Comparison of ENCODE assay signal across 24 cellular contexts in the genomic region with DNA sequence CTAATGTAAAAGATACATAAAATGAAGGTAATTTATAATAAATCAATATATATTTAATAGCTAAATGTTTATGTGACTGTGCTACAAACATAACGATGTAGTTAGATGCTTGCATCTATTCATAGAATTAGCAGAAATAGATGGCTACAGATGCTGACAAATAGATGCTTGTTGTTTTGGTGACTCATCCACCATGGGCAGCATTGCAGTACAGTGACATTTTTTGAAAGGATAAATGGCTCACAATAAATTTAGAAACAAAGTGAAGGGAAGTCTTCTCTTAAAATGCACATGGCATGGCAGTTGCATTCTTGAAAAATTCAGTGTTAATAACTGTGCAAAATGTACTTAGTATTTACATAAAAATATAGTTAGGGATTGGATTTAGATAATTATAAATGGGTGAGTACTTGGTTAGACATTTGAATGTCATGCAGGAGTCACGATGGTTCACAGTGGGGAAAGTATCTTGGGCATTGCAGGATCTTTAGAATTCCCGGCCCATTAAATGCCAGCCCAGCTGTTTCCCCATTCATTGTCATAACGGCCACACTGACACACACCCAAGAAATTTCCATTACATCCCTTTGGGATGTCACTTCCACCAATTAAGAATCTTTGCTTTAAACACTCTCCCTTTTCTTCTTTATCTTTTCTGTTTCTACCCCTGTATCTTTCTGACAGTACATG.
A peak's percentile ranks its signal among the peaks of the same experiment; 100 is the strongest.
DNase-seq lines count a peak whose midpoint lies in the region; ATAC-seq lines count a peak whose summit lies in the region.
"Had no signal": no experiment of that assay in that cellular context is flagged by ENCODE, and none has a peak within 500 bp of the region (broad histone marks: within the 10 kb centered on the region; RNA-seq: fewer than 3 reads in every experiment).

No MANE protein-coding gene starts in this region.

- H2BK12ac ChIP-seq in mesenchymal stem cell (ENCODE audit: low read length in 2 of 2), result no peak overlapping the region

- H2AFZ ChIP-seq in mesenchymal stem cell (ENCODE audit: low read depth, low read length), result no peak overlapping the region
- H2AFZ ChIP-seq: GM23338 had no signal

- peak; percentile 8 for DNase-seq in AG20443 (ENCODE audit: low spot score)
- DNase-seq in LHCN-M2 (ENCODE audit: low read depth), result peak; percentile 95
- peak; percentile 49 for DNase-seq in astrocyte of the hippocampus (ENCODE audit: low read depth, low spot score)
- peak; percentile 59 for DNase-seq in mesenchymal stem cell
- DNase-seq in NCI-H146 (lab: John Stamatoyannopoulos, UW), result no peak
- DNase-seq in NCI-H2171 (lab: John Stamatoyannopoulos, UW), result no peak
- DNase-seq: activated CD4-positive, alpha-beta T cell treated with anti-CD3 and anti-CD28 coated beads, Interleukin-2, amount 10 ng/mL, durations not matched to agents 7 days and 5 days; activated CD8-positive, alpha-beta memory T cell treated with anti-CD3 and anti-CD28 coated beads, Interleukin-2, amount 10 ng/mL, durations not matched to agents 7 days and 5 days; activated naive CD4-positive, alpha-beta T cell treated with anti-CD3 and anti-CD28 coated beads, Interleukin-2, amount 10 ng/mL, durations not matched to agents 7 days and 5 days; activated T-cell treated with anti-CD3 and anti-CD28 coated beads, Interleukin-2, amount 50 U/mL, for 72 hours; caudate nucleus; immature natural killer cell; left lung; midbrain; NCI-H187 treated with DMSO at 0.1 percent for 48 hours; posterior cingulate gyrus; right lobe of liver; stimulated activated naive CD8-positive, alpha-beta T cell treated with anti-CD3 and anti-CD28 coated beads, Interleukin-15, amount 100 ng/mL, for 72 hours; thyroid gland had no signal

- no peaks in the 10 kb centered on the region for H3K27me3 ChIP-seq in mesenchymal stem cell (ENCODE audit: control insufficient read depth in 1 of 2, insufficient read depth in 1 of 2, low read length in 2 of 2)
- H3K27me3 ChIP-seq: left lung, right lobe of liver, thyroid gland had no signal

- no peak overlapping the region for H3K23ac ChIP-seq in mesenchymal stem cell (ENCODE audit: low read length in 2 of 2)

- no peak overlapping the region for H4K8ac ChIP-seq in mesenchymal stem cell (ENCODE audit: low read length)

- H3K18ac ChIP-seq in mesenchymal stem cell (ENCODE audit: low read depth in 1 of 2, low read length in 2 of 2), result no peak overlapping the region

- H3K4me1 ChIP-seq in mesenchymal stem cell (ENCODE audit: control insufficient read depth, insufficient read depth, low read depth, low read length), result no peaks in the 10 kb centered on the region
- H3K4me1 ChIP-seq: left lung, right lobe of liver, thyroid gland had no signal

- H2BK15ac ChIP-seq in mesenchymal stem cell (ENCODE audit: low read depth, poor library complexity, severe bottlenecking), result no peak overlapping the region

- no peaks in the 10 kb centered on the region for H3K79me1 ChIP-seq in mesenchymal stem cell (replicated peaks; ENCODE audit: low read length, poor library complexity, severe bottlenecking)

- H3K27ac ChIP-seq in mesenchymal stem cell (ENCODE audit: low read length, poor library complexity, severe bottlenecking), result no peak overlapping the region
- H3K27ac ChIP-seq: left lung, right lobe of liver, RWPE1, thyroid gland, VCaP had no signal

- H3K14ac ChIP-seq in mesenchymal stem cell (ENCODE audit: low read length in 2 of 2), result no peak overlapping the region

- H3K9ac ChIP-seq in mesenchymal stem cell (ENCODE audit: low read length), result no peak overlapping the region

- no peak overlapping the region for H2BK5ac ChIP-seq in mesenchymal stem cell (ENCODE audit: low read depth, low read length, poor library complexity, severe bottlenecking)

- no peaks in the 10 kb centered on the region for H3K36me3 ChIP-seq in mesenchymal stem cell (ENCODE audit: control insufficient read depth in 1 of 2, insufficient read depth in 2 of 2, low read depth in 1 of 2, low read length in 2 of 2)
- H3K36me3 ChIP-seq: left lung, right lobe of liver, thyroid gland had no signal

- H4K91ac ChIP-seq in mesenchymal stem cell (ENCODE audit: low read length), result no peak overlapping the region

- ATAC-seq in GM21390 (IDR thresholded peaks at IDR 0.05; ENCODE audit: unreplicated experiment) (no peak), HG02798 (IDR thresholded peaks at IDR 0.05; ENCODE audit: poor library complexity, unreplicated experiment) (no peak)
- ATAC-seq: activated CD8-positive, alpha-beta memory T cell treated with anti-CD3 and anti-CD28 coated beads, Interleukin-2, amount 10 ng/mL, durations not matched to agents 7 days and 5 days; activated T-cell treated with anti-CD3 and anti-CD28 coated beads, Interleukin-2, amount 50 U/mL, for 72 hours; GM23338; left lung; right lobe of liver; stimulated activated naive CD8-positive, alpha-beta T cell treated with anti-CD3 and anti-CD28 coated beads, Interleukin-15, amount 100 ng/mL, for 72 hours had no signal

- WGBS in mesenchymal stem cell, result 40% methylated on average over 4 of the region's 4 CpGs

- H3K4me3 ChIP-seq in mesenchymal stem cell (ENCODE audit: insufficient read depth in 1 of 2, low read depth in 1 of 2, low read length in 2 of 2), result no peak overlapping the region
- H3K4me3 ChIP-seq: GM23338, left lung, right lobe of liver, thyroid gland had no signal

- no peaks in the 10 kb centered on the region for H3K9me3 ChIP-seq in mesenchymal stem cell (ENCODE audit: control insufficient read depth, low read length)
- H3K9me3 ChIP-seq: left lung, right lobe of liver, thyroid gland had no signal

- H3K4ac ChIP-seq in mesenchymal stem cell (ENCODE audit: low read depth in 1 of 2, low read length in 2 of 2), result no peak overlapping the region

- no peak overlapping the region for H2BK120ac ChIP-seq in mesenchymal stem cell (ENCODE audit: low read depth, low read length)

- H3K4me2 ChIP-seq in mesenchymal stem cell (ENCODE audit: low read length, poor library complexity, severe bottlenecking), result no peak overlapping the region
- H3K4me2 ChIP-seq: GM23338 had no signal

- H2AK5ac ChIP-seq in mesenchymal stem cell (ENCODE audit: low read length, severe bottlenecking), result no peak overlapping the region

Comparison
In these comparisons a context has a peak if more than half of its experiments do, and no peak if none do; other contexts are left out.
1. DNase-seq: peak in AG20443 (single experiment), LHCN-M2 (single experiment), astrocyte of the hippocampus (single experiment) and mesenchymal stem cell (single experiment); none in NCI-H146 (single experiment) and NCI-H2171 (single experiment).